In the genomic region with DNA sequence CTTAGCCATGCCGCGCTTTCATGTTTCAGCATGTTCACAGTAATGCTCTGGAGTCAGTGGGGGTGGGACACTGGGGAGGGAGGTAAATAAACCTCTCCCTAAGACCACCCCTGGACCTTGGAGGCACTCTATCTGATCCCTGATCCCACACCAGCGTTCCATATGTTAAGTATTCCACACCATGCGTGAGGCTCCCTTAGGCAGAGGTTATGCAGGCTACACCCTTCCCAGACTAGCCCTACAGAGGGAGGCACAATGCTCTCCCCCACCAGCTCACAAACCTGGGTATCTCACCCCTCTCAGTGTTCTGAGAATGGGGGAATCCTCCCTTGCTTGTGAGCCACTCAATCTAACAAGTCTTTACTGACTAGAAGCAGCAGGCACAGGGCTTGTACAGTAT, we compare ENCODE assay signal across 30 cellular contexts.
"Had no signal": no experiment of that assay in that cellular context is flagged by ENCODE, and none has a peak within 500 bp of the region (broad histone marks: within the 10 kb centered on the region; RNA-seq: fewer than 3 reads in every experiment).

No MANE protein-coding gene starts in this region.

- H3K27me3 Mint-ChIP-seq: activated CD4-positive, alpha-beta memory T cell treated with anti-CD3 and anti-CD28 coated beads, Interleukin-2, amount 10 ng/mL, durations not matched to agents 7 days and 5 days; activated CD4-positive, alpha-beta T cell treated with anti-CD3 and anti-CD28 coated beads, Interleukin-2, amount 10 ng/mL, durations not matched to agents 7 days and 5 days; activated T-helper 17 cell treated with anti-CD3 and anti-CD28 coated beads, Interleukin-2, amount 50 U/mL, for 72 hours; dendritic cell treated with granulocyte-macrophage colony-stimulating factor and Interleukin-4, amounts not matched to agents 40 ng/mL and 50 ng/mL, for 4 days; naive thymus-derived CD8-positive, alpha-beta T cell; T-helper 17 cell had no signal

- H3K4me3 ChIP-seq: esophagus squamous epithelium, spleen, stomach, thyroid gland, upper lobe of left lung, vagina had no signal

- H3K4me1 ChIP-seq: esophagus squamous epithelium, spleen, stomach, thyroid gland, upper lobe of left lung, vagina had no signal

- H3K36me3 ChIP-seq: esophagus squamous epithelium, spleen, stomach, thyroid gland, upper lobe of left lung, vagina had no signal

- H3K4me3 Mint-ChIP-seq: activated CD4-positive, alpha-beta memory T cell treated with anti-CD3 and anti-CD28 coated beads, Interleukin-2, amount 10 ng/mL, durations not matched to agents 7 days and 5 days; activated CD4-positive, alpha-beta T cell treated with anti-CD3 and anti-CD28 coated beads, Interleukin-2, amount 10 ng/mL, durations not matched to agents 7 days and 5 days; activated T-cell treated with anti-CD3 and anti-CD28 coated beads, Interleukin-2, amount 50 U/mL, for 4 hours; activated T-helper 17 cell treated with anti-CD3 and anti-CD28 coated beads, Interleukin-2, amount 50 U/mL, for 72 hours; dendritic cell treated with granulocyte-macrophage colony-stimulating factor and Interleukin-4, amounts not matched to agents 40 ng/mL and 50 ng/mL, for 4 days; naive thymus-derived CD8-positive, alpha-beta T cell; neural crest cell; T-helper 17 cell had no signal

- ATAC-seq: activated T-cell treated with anti-CD3 and anti-CD28 coated beads, Interleukin-2, amount 50 U/mL, for 4 hours; activated T-helper 17 cell treated with anti-CD3 and anti-CD28 coated beads, Interleukin-2, amount 50 U/mL, for 72 hours; left colon; naive thymus-derived CD8-positive, alpha-beta T cell; right cardiac atrium; T-helper 17 cell had no signal

- H3K9me3 ChIP-seq: esophagus squamous epithelium, spleen, stomach, thyroid gland, upper lobe of left lung, vagina had no signal

- H3K27me3 ChIP-seq: esophagus squamous epithelium, spleen, stomach, thyroid gland, upper lobe of left lung, vagina had no signal

- DNase-seq: activated CD4-positive, alpha-beta memory T cell treated with anti-CD3 and anti-CD28 coated beads, Interleukin-2, amount 10 ng/mL, durations not matched to agents 7 days and 5 days; activated CD4-positive, alpha-beta T cell treated with anti-CD3 and anti-CD28 coated beads for 1 hour; activated CD4-positive, alpha-beta T cell treated with anti-CD3 and anti-CD28 coated beads, Interleukin-2, amount 10 ng/mL, durations not matched to agents 7 days and 5 days; activated CD8-positive, alpha-beta memory T cell treated with anti-CD3 and anti-CD28 coated beads, Interleukin-2, amount 50 U/mL, for 48 hours; activated gamma-delta T cell treated with Interleukin-2 at 50 U/mL for 16 hours; activated naive CD4-positive, alpha-beta T cell treated with anti-CD3 and anti-CD28 coated beads, Interleukin-2, amount 50 U/mL, for 16 hours; activated T-cell treated with anti-CD3 and anti-CD28 coated beads, Interleukin-2, amount 50 U/mL, for 4 hours; amniotic stem cell; central memory CD4-positive, alpha-beta T cell; effector CD4-positive, alpha-beta T cell; esophagus squamous epithelium; foreskin melanocyte; left colon; mammary epithelial cell; midbrain; naive thymus-derived CD8-positive, alpha-beta T cell; occipital lobe; posterior cingulate gyrus; right cardiac atrium; spleen; stomach; T-helper 17 cell; T1000; thyroid gland; upper lobe of left lung had no signal

- H3K27ac Mint-ChIP-seq: activated CD4-positive, alpha-beta memory T cell treated with anti-CD3 and anti-CD28 coated beads, Interleukin-2, amount 10 ng/mL, durations not matched to agents 7 days and 5 days; activated CD4-positive, alpha-beta T cell treated with anti-CD3 and anti-CD28 coated beads, Interleukin-2, amount 10 ng/mL, durations not matched to agents 7 days and 5 days; activated T-helper 17 cell treated with anti-CD3 and anti-CD28 coated beads, Interleukin-2, amount 50 U/mL, for 72 hours; dendritic cell treated with granulocyte-macrophage colony-stimulating factor and Interleukin-4, amounts not matched to agents 40 ng/mL and 50 ng/mL, for 4 days; naive thymus-derived CD8-positive, alpha-beta T cell; T-helper 17 cell had no signal

- H3K27ac ChIP-seq: epithelial cell of prostate, esophagus squamous epithelium, spleen, stomach, thyroid gland, upper lobe of left lung, vagina had no signal

- H3K4me1 Mint-ChIP-seq: activated CD4-positive, alpha-beta memory T cell treated with anti-CD3 and anti-CD28 coated beads, Interleukin-2, amount 10 ng/mL, durations not matched to agents 7 days and 5 days; activated CD4-positive, alpha-beta T cell treated with anti-CD3 and anti-CD28 coated beads, Interleukin-2, amount 10 ng/mL, durations not matched to agents 7 days and 5 days; activated T-helper 17 cell treated with anti-CD3 and anti-CD28 coated beads, Interleukin-2, amount 50 U/mL, for 72 hours; naive thymus-derived CD8-positive, alpha-beta T cell; T-helper 17 cell had no signal

- H3K9me3 Mint-ChIP-seq: activated CD4-positive, alpha-beta T cell treated with anti-CD3 and anti-CD28 coated beads, Interleukin-2, amount 10 ng/mL, durations not matched to agents 7 days and 5 days had no signal

- H3K36me3 Mint-ChIP-seq: naive thymus-derived CD8-positive, alpha-beta T cell had no signal
